8 cellular contexts compared by ENCODE assay signal in the genomic region with DNA sequence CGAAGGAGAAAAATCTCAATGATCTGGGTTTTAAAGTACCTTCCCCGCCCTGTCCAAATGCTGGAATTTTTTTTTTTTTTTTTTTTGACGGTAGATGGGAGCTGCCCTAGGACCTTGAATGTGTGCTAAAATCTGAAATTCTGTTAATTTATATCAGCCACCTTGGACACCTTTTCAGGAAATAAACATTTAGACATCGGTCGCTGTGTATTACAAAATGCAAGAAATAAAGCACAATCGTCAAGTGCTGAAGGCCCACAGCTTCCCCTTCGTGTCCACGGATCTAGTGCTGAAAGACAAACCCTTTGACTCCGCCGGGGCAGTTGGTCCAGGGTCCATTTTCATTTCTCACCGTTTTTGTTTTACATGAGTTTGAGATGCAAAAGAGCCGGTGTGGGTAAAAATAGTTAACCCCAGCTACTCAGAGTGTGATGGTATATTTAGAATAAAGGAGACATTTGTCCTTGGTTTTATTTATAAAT.
DNase-seq lines count a peak whose midpoint lies in the region; ATAC-seq and TF ChIP-seq lines count a peak whose summit lies in the region.

No MANE protein-coding gene starts in this region.

- no peaks in the 10 kb centered on the region for H3K36me3 Mint-ChIP-seq in activated naive CD8-positive, alpha-beta T cell treated with anti-CD3 and anti-CD28 coated beads, Interleukin-2, amount 50 U/mL, for 24 hours (ENCODE audit: low read depth)

- peak overlapping the region; percentile 99 for H3K27ac Mint-ChIP-seq in activated naive CD8-positive, alpha-beta T cell treated with anti-CD3 and anti-CD28 coated beads, Interleukin-2, amount 50 U/mL, for 24 hours

- no peaks in the 10 kb centered on the region for H3K9me3 Mint-ChIP-seq in activated naive CD8-positive, alpha-beta T cell treated with anti-CD3 and anti-CD28 coated beads, Interleukin-2, amount 50 U/mL, for 24 hours

- peak overlapping the region; percentile 87 for H3K4me3 Mint-ChIP-seq in activated naive CD8-positive, alpha-beta T cell treated with anti-CD3 and anti-CD28 coated beads, Interleukin-2, amount 50 U/mL, for 24 hours

- H3K9me3 ChIP-seq in left ventricle myocardium inferior (replicated peaks), result no peaks in the 10 kb centered on the region
- no peaks in the 10 kb centered on the region for H3K9me3 ChIP-seq in prostate gland

- DNase-seq in activated gamma-delta T cell treated with Interleukin-2 at 50 U/mL for 16 hours, result peak; percentile 26
- no peak for DNase-seq in activated gamma-delta T cell (lab: John Stamatoyannopoulos, UW)
- DNase-seq in NCI-H446 treated with DMSO at 0.1 percent for 48 hours (lab: John Stamatoyannopoulos, UW), result peak; percentile 17
- peak; percentile 41 for DNase-seq in activated naive CD8-positive, alpha-beta T cell treated with anti-CD3 and anti-CD28 coated beads, Interleukin-2, amount 50 U/mL, for 24 hours
- no peak for DNase-seq in left ventricle myocardium inferior
- DNase-seq in prostate gland (ENCODE audit: low spot score), result peak; percentile 50

- H3K4me3 ChIP-seq in left ventricle myocardium inferior (peak overlapping the region; percentile 75), prostate gland (peak overlapping the region; percentile 34 to 48)

- no peak for ATAC-seq in activated naive CD8-positive, alpha-beta T cell treated with anti-CD3 and anti-CD28 coated beads, Interleukin-2, amount 50 U/mL, for 24 hours
- ATAC-seq in activated CD4-positive, CD25-positive, alpha-beta regulatory T cell treated with anti-CD3 and anti-CD28 coated beads, Interleukin-2, amount 50 U/mL, for 24 hours, result no peak
- ATAC-seq in GM21576 (IDR thresholded peaks at IDR 0.05; ENCODE audit: unreplicated experiment), result no peak

- peaks cover 56% of the 10 kb centered on the region for H3K4me1 Mint-ChIP-seq in activated naive CD8-positive, alpha-beta T cell treated with anti-CD3 and anti-CD28 coated beads, Interleukin-2, amount 50 U/mL, for 24 hours

- no peak for TF ChIP-seq CTCF in left ventricle myocardium inferior (IDR thresholded peaks at IDR 0.05; ENCODE audit: borderline replicate concordance)
- TF ChIP-seq CTCF in prostate gland (IDR thresholded peaks at IDR 0.05), result no peak

- H3K27ac ChIP-seq in left ventricle myocardium inferior (replicated peaks) (peak overlapping the region; percentile 100), prostate gland (peak overlapping the region; percentile 98 to 99)

- H3K27me3 Mint-ChIP-seq in activated naive CD8-positive, alpha-beta T cell treated with anti-CD3 and anti-CD28 coated beads, Interleukin-2, amount 50 U/mL, for 24 hours, result no peaks in the 10 kb centered on the region

- H3K27me3 ChIP-seq in left ventricle myocardium inferior (ENCODE audit: low read depth) (no peaks in the 10 kb centered on the region), prostate gland (replicated peaks; ENCODE audit: insufficient read depth) (no peaks in the 10 kb centered on the region)

- WGBS in prostate gland, result 7% methylated on average over 12 of the region's 12 CpGs

- no peak for TF ChIP-seq POLR2A in prostate gland (IDR thresholded peaks at IDR 0.05)

- H3K36me3 ChIP-seq in left ventricle myocardium inferior (no peaks in the 10 kb centered on the region), prostate gland (no peaks in the 10 kb centered on the region)

- H3K4me1 ChIP-seq in left ventricle myocardium inferior, result peaks cover 36% of the 10 kb centered on the region
- H3K4me1 ChIP-seq in prostate gland (replicated peaks), result no peaks in the 10 kb centered on the region

- intact Hi-C loops in left ventricle myocardium inferior (cut with micrococcal nuclease), result loop anchor here (5.0 kb wide), 2 partner anchors 92 to 107 kb away; a partner anchor contains a TSS
- intact Hi-C loops in prostate gland (cut with DNase I), result loop anchor here (1.0 to 10.0 kb wide), 6 partner anchors 23 to 217 kb away; a partner anchor contains a TSS

Comparison
In these comparisons a context has a peak if more than half of its experiments do, and no peak if none do; other contexts are left out.
1. DNase-seq: peak in activated gamma-delta T cell treated with Interleukin-2 at 50 U/mL for 16 hours (single experiment), NCI-H446 treated with DMSO at 0.1 percent for 48 hours (single experiment), activated naive CD8-positive, alpha-beta T cell treated with anti-CD3 and anti-CD28 coated beads, Interleukin-2, amount 50 U/mL, for 24 hours (single experiment) and prostate gland (single experiment); none in activated gamma-delta T cell (single experiment) and left ventricle myocardium inferior (single experiment).